In genomic region chr3:63467392-63467791, GRCh38 we compare ENCODE assay signal across 26 cellular contexts.
DNase-seq lines count a peak whose midpoint lies in the region; ATAC-seq and TF ChIP-seq lines count a peak whose summit lies in the region.
"Had no signal": no experiment of that assay in that cellular context is flagged by ENCODE, and none has a peak within 500 bp of the region (broad histone marks: within the 10 kb centered on the region; RNA-seq: fewer than 3 reads in every experiment).

No MANE protein-coding gene starts in this region.

- H3K4me3 ChIP-seq in spleen: no peak overlapping the region
- H3K4me3 ChIP-seq: coronary artery, lower lobe of right lung, skin epidermis had no signal

- POLR2A ChIA-PET in RWPE1 (lab: Yijun Ruan, JAX; ENCODE audit: low non-redundant PET): no interaction called here

- no peak for TF ChIP-seq CTCF in spleen (IDR thresholded peaks at IDR 0.05 in 8 of 11, conservative IDR thresholded peaks at IDR 0.05 in 3 of 11)
- TF ChIP-seq CTCF in RWPE1 (conservative IDR thresholded peaks at IDR 0.05; ENCODE audit: low read depth): no peak

- no peak for ATAC-seq in SK-N-SH treated with all-trans-retinoic acid at 6 μM for 48 hours
- no peak for ATAC-seq in activated T-helper 17 cell treated with anti-CD3 and anti-CD28 coated beads, Interleukin-2, amount 50 U/mL, for 72 hours (replicated peaks)
- ATAC-seq: activated CD8-positive, alpha-beta memory T cell treated with anti-CD3 and anti-CD28 coated beads, Interleukin-2, amount 10 ng/mL, durations not matched to agents 7 days and 5 days; lower lobe of right lung; natural killer cell; PC-3; T-helper 17 cell had no signal

- peak; percentile 12 for DNase-seq in NCI-H2029 (lab: John Stamatoyannopoulos, UW)
- DNase-seq in NCI-H2029 treated with DMSO at 0.1 percent for 48 hours (lab: John Stamatoyannopoulos, UW): no peak
- DNase-seq in NCI-H524 treated with DMSO at 0.1 percent for 48 hours (lab: John Stamatoyannopoulos, UW): peak; percentile 43
- no peak for DNase-seq in spleen
- no peak for DNase-seq in RWPE1 (ENCODE audit: low spot score)
- DNase-seq: ACHN; activated CD4-positive, CD25-positive, alpha-beta regulatory T cell; activated CD8-positive, alpha-beta memory T cell treated with anti-CD3 and anti-CD28 coated beads, Interleukin-2, amount 10 ng/mL, durations not matched to agents 7 days and 5 days; activated T-cell treated with anti-CD3 and anti-CD28 coated beads, Interleukin-2, amount 50 U/mL, for 48 hours; caudate nucleus; CD8-positive, alpha-beta memory T cell; effector memory CD4-positive, alpha-beta T cell; hypothalamus; lower lobe of right lung; natural killer cell; occipital lobe; PC-3; stimulated activated naive CD4-positive, alpha-beta T cell; T-helper 17 cell had no signal

- no peaks in the 10 kb centered on the region for H3K27me3 ChIP-seq in spleen (replicated peaks in 1 of 7)

- 62 to 81% (median 74%) methylated on average over 3 of the region's 3 CpGs for WGBS in spleen, 5 donors

- H3K4me1 Mint-ChIP-seq in activated T-helper 17 cell treated with anti-CD3 and anti-CD28 coated beads, Interleukin-2, amount 50 U/mL, for 72 hours: no peaks in the 10 kb centered on the region
- H3K4me1 Mint-ChIP-seq: activated CD8-positive, alpha-beta memory T cell treated with anti-CD3 and anti-CD28 coated beads, Interleukin-2, amount 10 ng/mL, durations not matched to agents 7 days and 5 days; CD8-positive, alpha-beta memory T cell; natural killer cell; T-helper 17 cell had no signal

- H3K27me3 Mint-ChIP-seq in activated T-helper 17 cell treated with anti-CD3 and anti-CD28 coated beads, Interleukin-2, amount 50 U/mL, for 72 hours: peaks cover 4% of the 10 kb centered on the region
- H3K27me3 Mint-ChIP-seq: activated CD8-positive, alpha-beta memory T cell treated with anti-CD3 and anti-CD28 coated beads, Interleukin-2, amount 10 ng/mL, durations not matched to agents 7 days and 5 days; T-helper 17 cell had no signal

- no peak for TF ChIP-seq EP300 in Ishikawa (IDR thresholded peaks at IDR 0.05; ENCODE audit: borderline replicate concordance)

- TF ChIP-seq POLR2A in spleen (IDR thresholded peaks at IDR 0.05): no peak

- peaks cover 0 to 14% (median 3%) of the 10 kb centered on the region in 8 donors for H3K9me3 ChIP-seq in spleen
- H3K9me3 ChIP-seq: lower lobe of right lung had no signal

- H3K36me3 Mint-ChIP-seq in activated T-helper 17 cell treated with anti-CD3 and anti-CD28 coated beads, Interleukin-2, amount 50 U/mL, for 72 hours (ENCODE audit: low read depth): no peaks in the 10 kb centered on the region
- H3K36me3 Mint-ChIP-seq: activated CD8-positive, alpha-beta memory T cell treated with anti-CD3 and anti-CD28 coated beads, Interleukin-2, amount 10 ng/mL, durations not matched to agents 7 days and 5 days; CD8-positive, alpha-beta memory T cell; natural killer cell; type B pancreatic cell had no signal

- no peak overlapping the region for H3K27ac ChIP-seq in spleen
- H3K27ac ChIP-seq in RWPE1: no peak overlapping the region
- H3K27ac ChIP-seq: coronary artery, epithelial cell of prostate, lower lobe of right lung, skin epidermis had no signal

- no peaks in the 10 kb centered on the region for H3K36me3 ChIP-seq in spleen
- H3K36me3 ChIP-seq: lower lobe of right lung had no signal

- intact Hi-C loops in spleen (cut with DNase I; ENCODE audit: low total_unique reads): no loop called here

- TF ChIP-seq RAD21 in Ishikawa (IDR thresholded peaks at IDR 0.05; ENCODE audit: low read depth): no peak

- peaks cover 5% of the 10 kb centered on the region for H3K9me3 Mint-ChIP-seq in activated T-helper 17 cell treated with anti-CD3 and anti-CD28 coated beads, Interleukin-2, amount 50 U/mL, for 72 hours
- H3K9me3 Mint-ChIP-seq: type B pancreatic cell had no signal

- no peaks in the 10 kb centered on the region for H3K4me1 ChIP-seq in spleen
- H3K4me1 ChIP-seq: lower lobe of right lung had no signal

- H3K4me3 Mint-ChIP-seq in activated T-helper 17 cell treated with anti-CD3 and anti-CD28 coated beads, Interleukin-2, amount 50 U/mL, for 72 hours: no peak overlapping the region
- H3K4me3 Mint-ChIP-seq: activated CD8-positive, alpha-beta memory T cell treated with anti-CD3 and anti-CD28 coated beads, Interleukin-2, amount 10 ng/mL, durations not matched to agents 7 days and 5 days; CD8-positive, alpha-beta memory T cell; natural killer cell; T-helper 17 cell; type B pancreatic cell had no signal

- CTCF ChIA-PET in RWPE1 (lab: Yijun Ruan, JAX): no interaction called here

- H3K27ac Mint-ChIP-seq in activated T-helper 17 cell treated with anti-CD3 and anti-CD28 coated beads, Interleukin-2, amount 50 U/mL, for 72 hours: no peak overlapping the region
- H3K27ac Mint-ChIP-seq: activated CD8-positive, alpha-beta memory T cell treated with anti-CD3 and anti-CD28 coated beads, Interleukin-2, amount 10 ng/mL, durations not matched to agents 7 days and 5 days; CD8-positive, alpha-beta memory T cell; natural killer cell; T-helper 17 cell; type B pancreatic cell had no signal

TF ChIP-seq in Ishikawa, 13 proteins besides CTCF, POLR2A, EP300 and RAD21:
- no peak for TF ChIP-seq TAF1 (IDR thresholded peaks at IDR 0.05; ENCODE audit: low read depth)
- TF ChIP-seq NFIC (IDR thresholded peaks at IDR 0.05): peak; percentile 38; the same call in 1 of the 2 replicates

TF ChIP-seq in SK-N-SH treated with all-trans-retinoic acid at 6 μM for 48 hours, 23 proteins besides CTCF, POLR2A, EP300 and RAD21:
- TF ChIP-seq ZNF8 (CRISPR knock-in tag; IDR thresholded peaks at IDR 0.05): no peak
- 0 out of 2 replicates have a peak, but pooled peaks have one; percentile 18 for TF ChIP-seq TCF4 (CRISPR knock-in tag; IDR thresholded peaks at IDR 0.05; ENCODE audit: borderline replicate concordance)

Comparison
In these comparisons a context has a peak if more than half of its experiments do, and no peak if none do; other contexts are left out.
1. DNase-seq: peak in NCI-H2029 (single experiment) and NCI-H524 treated with DMSO at 0.1 percent for 48 hours (single experiment); none in NCI-H2029 treated with DMSO at 0.1 percent for 48 hours (single experiment), spleen (single experiment) and RWPE1 (single experiment).